In genomic region chr11:32353884-32354283, GRCh38 we compare ENCODE assay signal across 25 cellular contexts.
"Had no signal": no experiment of that assay in that cellular context is flagged by ENCODE, and none has a peak within 500 bp of the region (broad histone marks: within the 10 kb centered on the region; RNA-seq: fewer than 3 reads in every experiment).

No MANE protein-coding gene starts in this region.

- H3K36me3 Mint-ChIP-seq: activated CD4-positive, alpha-beta memory T cell treated with anti-CD3 and anti-CD28 coated beads for 36 hours; activated naive CD8-positive, alpha-beta T cell treated with anti-CD3 and anti-CD28 coated beads for 36 hours; memory B cell; stimulated activated naive B cell treated with anti-CD40 and anti-IgM and Interleukin-4, amounts not matched to agents 10 μg/mL and 1 μg/mL and 100 μg/mL, for 72 hours; type B pancreatic cell had no signal

- H3K9me3 Mint-ChIP-seq: activated CD4-positive, alpha-beta memory T cell treated with anti-CD3 and anti-CD28 coated beads for 36 hours; activated naive CD8-positive, alpha-beta T cell treated with anti-CD3 and anti-CD28 coated beads for 36 hours; central memory CD8-positive, alpha-beta T cell; memory B cell; nephron; stimulated activated naive B cell treated with anti-CD40 and anti-IgM and Interleukin-4, amounts not matched to agents 10 μg/mL and 1 μg/mL and 100 μg/mL, for 72 hours; type B pancreatic cell had no signal

- FAIRE-seq: colon, endothelial cell of umbilical vein, frontal cortex, small intestine had no signal

- H3K36me3 ChIP-seq: breast epithelium, thoracic aorta had no signal

- H3K4me1 Mint-ChIP-seq: activated naive CD8-positive, alpha-beta T cell treated with anti-CD3 and anti-CD28 coated beads for 36 hours; central memory CD8-positive, alpha-beta T cell; memory B cell; stimulated activated naive B cell treated with anti-CD40 and anti-IgM and Interleukin-4, amounts not matched to agents 10 μg/mL and 1 μg/mL and 100 μg/mL, for 72 hours; T-helper 17 cell had no signal

- DNase-seq: activated CD4-positive, alpha-beta memory T cell treated with anti-CD3 and anti-CD28 coated beads for 36 hours; activated CD4-positive, alpha-beta T cell treated with anti-CD3 and anti-CD28 coated beads for 48 hours; activated CD4-positive, CD25-positive, alpha-beta regulatory T cell; activated naive CD4-positive, alpha-beta T cell treated with Interleukin-2 at 50 U/mL for 16 hours; activated naive CD8-positive, alpha-beta T cell treated with anti-CD3 and anti-CD28 coated beads for 36 hours; activated T-cell treated with anti-CD3 and anti-CD28 coated beads, Interleukin-2, amount 50 U/mL, for 48 hours; amniotic stem cell; effector memory CD4-positive, alpha-beta T cell; hippocampal formation; small intestine; stimulated activated CD4-positive, alpha-beta T cell treated with anti-CD3 and anti-CD28 coated beads, Interleukin-2, amount 100 ng/mL, for 24 hours; stimulated activated naive B cell treated with anti-CD40 and anti-IgM and Interleukin-4, amounts not matched to agents 10 μg/mL and 1 μg/mL and 100 μg/mL, for 72 hours; T-helper 17 cell had no signal

- H3K27me3 Mint-ChIP-seq: activated CD4-positive, alpha-beta memory T cell treated with anti-CD3 and anti-CD28 coated beads for 36 hours had no signal

- H3K9me3 ChIP-seq: breast epithelium, thoracic aorta had no signal

- H3K27ac ChIP-seq: breast epithelium, parathyroid adenoma, thoracic aorta had no signal

- ATAC-seq: esophagus mucosa; sciatic nerve; stimulated activated naive B cell treated with anti-CD40 and anti-IgM and Interleukin-4, amounts not matched to agents 10 μg/mL and 1 μg/mL and 100 μg/mL, for 72 hours; T-helper 17 cell had no signal

- H3K27ac Mint-ChIP-seq: activated CD4-positive, alpha-beta memory T cell treated with anti-CD3 and anti-CD28 coated beads for 36 hours; activated naive CD8-positive, alpha-beta T cell treated with anti-CD3 and anti-CD28 coated beads for 36 hours; memory B cell; stimulated activated naive B cell treated with anti-CD40 and anti-IgM and Interleukin-4, amounts not matched to agents 10 μg/mL and 1 μg/mL and 100 μg/mL, for 72 hours; T-helper 17 cell; type B pancreatic cell had no signal

- H3K4me3 Mint-ChIP-seq: activated CD4-positive, alpha-beta memory T cell treated with anti-CD3 and anti-CD28 coated beads for 36 hours; activated naive CD8-positive, alpha-beta T cell treated with anti-CD3 and anti-CD28 coated beads for 36 hours; central memory CD8-positive, alpha-beta T cell; memory B cell; nephron; stimulated activated naive B cell treated with anti-CD40 and anti-IgM and Interleukin-4, amounts not matched to agents 10 μg/mL and 1 μg/mL and 100 μg/mL, for 72 hours; T-helper 17 cell; type B pancreatic cell had no signal

- H3K4me3 ChIP-seq: breast epithelium, thoracic aorta had no signal

- H3K4me1 ChIP-seq: breast epithelium, parathyroid adenoma had no signal
